Comparison of ENCODE assay signal across 8 cellular contexts in genomic region chr1:202488178-202488649, GRCh38.
DNase-seq lines count a peak whose midpoint lies in the region; ATAC-seq and TF ChIP-seq lines count a peak whose summit lies in the region.
"Not testable (repeated sequence)": the region's sequence is repeated elsewhere in the genome, so short reads cannot be mapped to it uniquely, and the experiment has no call there.

No MANE protein-coding gene starts in this region.

- DNase-seq in GM10248 (ENCODE audit: extremely low spot score) (peak; percentile 11), PC-3 (peak; percentile 23)
- not testable (repeated sequence) for DNase-seq in activated naive CD8-positive, alpha-beta T cell treated with anti-CD3 and anti-CD28 coated beads for 36 hours; memory B cell (ENCODE audit: low spot score in 2 of 2)

- peaks cover 40% of the 10 kb centered on the region for H3K36me3 Mint-ChIP-seq in activated naive CD8-positive, alpha-beta T cell treated with anti-CD3 and anti-CD28 coated beads for 36 hours
- H3K36me3 Mint-ChIP-seq in memory B cell = peaks cover 24% of the 10 kb centered on the region

- H3K79me2 ChIP-seq in PC-3 (ENCODE audit: low read length) = not testable (repeated sequence)

- CTCF ChIA-PET in GM10248 (lab: Yijun Ruan, JAX); PC-3 (lab: Charles Lee): not testable (repeated sequence)

- not testable (repeated sequence) for H3K4me3 Mint-ChIP-seq in activated naive CD8-positive, alpha-beta T cell treated with anti-CD3 and anti-CD28 coated beads for 36 hours
- H3K4me3 Mint-ChIP-seq in memory B cell = peak overlapping the region; percentile 32

- H4K20me1 ChIP-seq in PC-3 (ENCODE audit: low read length) = not testable (repeated sequence)

- not testable (repeated sequence) for H3K27ac ChIP-seq in PC-3 (ENCODE audit: low read length)

- H3K9me2 ChIP-seq in PC-3 (replicated peaks; ENCODE audit: low read length) = not testable (repeated sequence)

- H3K4me3 ChIP-seq in PC-3 (ENCODE audit: low read length) = not testable (repeated sequence)

- not testable (repeated sequence) for H3F3A ChIP-seq in PC-3 (ENCODE audit: low read length, unreplicated experiment)

- peak; percentile 72 for ATAC-seq in GM18909 (IDR thresholded peaks at IDR 0.05; ENCODE audit: poor library complexity, unreplicated experiment)
- peak; percentile 56 for ATAC-seq in GM21526 (IDR thresholded peaks at IDR 0.05; ENCODE audit: low FRiP score, unreplicated experiment)
- peak; percentile 63 for ATAC-seq in HG02970 (IDR thresholded peaks at IDR 0.05; ENCODE audit: low FRiP score, unreplicated experiment)
- ATAC-seq in HG03565 (IDR thresholded peaks at IDR 0.05; ENCODE audit: unreplicated experiment) = peak; percentile 76
- not testable (repeated sequence) for ATAC-seq in PC-3
- ATAC-seq in memory B cell (ENCODE audit: low read depth) = peak; percentile 41

- H3K4me1 Mint-ChIP-seq in activated naive CD8-positive, alpha-beta T cell treated with anti-CD3 and anti-CD28 coated beads for 36 hours = peaks cover 23% of the 10 kb centered on the region
- peaks cover 24% of the 10 kb centered on the region for H3K4me1 Mint-ChIP-seq in memory B cell

- TF ChIP-seq CTCF in GM10248 (IDR thresholded peaks at IDR 0.05; ENCODE audit: control extremely low read depth, extremely low read depth, low read depth, missing control alignments); PC-3 (conservative IDR thresholded peaks at IDR 0.05; ENCODE audit: low read depth, low read length): not testable (repeated sequence)

- peaks cover 18% of the 10 kb centered on the region for H3K4me1 ChIP-seq in PC-3 (ENCODE audit: insufficient read depth, low read length)

- H3K9ac ChIP-seq in PC-3 (ENCODE audit: low read length) = not testable (repeated sequence)

- BruUV-seq in PC-3 (replicated peaks; lab: Mats Ljungman, UMichigan) = not testable (repeated sequence)

- H3K9me3 ChIP-seq in PC-3 (ENCODE audit: low read length) = not testable (repeated sequence)

- not testable (repeated sequence) for H3K27me3 ChIP-seq in PC-3 (ENCODE audit: low read length)

- intact Hi-C loops in PC-3 (cut with micrococcal nuclease) = not testable (repeated sequence)

- peaks cover 13% of the 10 kb centered on the region for H3K9me3 Mint-ChIP-seq in activated naive CD8-positive, alpha-beta T cell treated with anti-CD3 and anti-CD28 coated beads for 36 hours
- H3K9me3 Mint-ChIP-seq in memory B cell = not testable (repeated sequence)

- H3K4me2 ChIP-seq in PC-3 (ENCODE audit: low read length) = not testable (repeated sequence)

- not testable (repeated sequence) for H3K36me3 ChIP-seq in PC-3 (ENCODE audit: low read depth, low read length)

- not testable (repeated sequence) for H2AFZ ChIP-seq in PC-3 (ENCODE audit: low read length)

- POLR2A ChIA-PET in GM10248 (lab: Yijun Ruan, JAX); PC-3 (lab: Charles Lee; ENCODE audit: unreplicated experiment): not testable (repeated sequence)

- peak overlapping the region; percentile 26 for H3K27ac Mint-ChIP-seq in activated naive CD8-positive, alpha-beta T cell treated with anti-CD3 and anti-CD28 coated beads for 36 hours
- H3K27ac Mint-ChIP-seq in memory B cell = not testable (repeated sequence)

- H3K27me3 Mint-ChIP-seq in activated naive CD8-positive, alpha-beta T cell treated with anti-CD3 and anti-CD28 coated beads for 36 hours; memory B cell: not testable (repeated sequence)
